ENCODE assay signal across 35 cellular contexts in the genomic region with DNA sequence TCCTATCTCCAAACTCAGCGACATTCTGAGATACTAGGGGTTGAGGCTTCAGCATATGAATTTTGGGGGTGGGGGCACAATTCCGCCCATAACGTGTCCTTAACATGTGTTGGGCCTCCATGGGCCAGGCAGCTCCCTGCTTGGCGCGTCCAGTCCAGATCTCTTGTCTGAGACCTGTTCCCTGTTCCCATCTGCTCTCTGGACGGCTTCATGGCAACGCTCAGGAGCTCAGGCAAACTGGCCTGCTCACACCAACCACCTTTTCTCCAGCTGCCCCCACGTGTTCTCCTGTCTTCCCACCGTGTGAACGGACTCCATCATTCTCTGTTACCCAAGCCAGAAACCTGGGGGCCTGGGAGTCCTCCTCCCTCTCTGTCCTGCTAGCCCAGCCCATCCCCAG. TPM values are rescaled to one million over a fixed set of nuclear protein-coding genes. Genes with fewer than 3 reads are reported as not detected.
"Had no signal": no experiment of that assay in that cellular context is flagged by ENCODE, and none has a peak within 500 bp of the region (broad histone marks: within the 10 kb centered on the region; RNA-seq: fewer than 3 reads in every experiment).

No MANE protein-coding gene starts in this region.

- H3K36me3 ChIP-seq: adrenal gland, breast epithelium, cardiac muscle cell, colonic mucosa had no signal

- FAIRE-seq: endometrium, endothelial cell of umbilical vein, frontal cortex had no signal

- H3K27me3 ChIP-seq: breast epithelium, cardiac muscle cell, colonic mucosa had no signal

- DNase-seq: activated CD4-positive, alpha-beta memory T cell treated with anti-CD3 and anti-CD28 coated beads for 36 hours; activated CD4-positive, alpha-beta T cell treated with anti-CD3 and anti-CD28 coated beads for 36 hours; activated CD4-positive, alpha-beta T cell treated with anti-CD3 and anti-CD28 coated beads, Interleukin-2, amount 10 ng/mL, durations not matched to agents 24 days and 14 days; activated CD4-positive, CD25-positive, alpha-beta regulatory T cell; activated CD4-positive, CD25-positive, alpha-beta regulatory T cell treated with anti-CD3 and anti-CD28 coated beads, Interleukin-2, amount 50 U/mL, for 72 hours; activated CD8-positive, alpha-beta memory T cell treated with anti-CD3 and anti-CD28 coated beads, Interleukin-2, amount 10 ng/mL, durations not matched to agents 7 days and 5 days; activated CD8-positive, alpha-beta memory T cell treated with anti-CD3 and anti-CD28 coated beads, Interleukin-2, amount 50 U/mL, for 4 hours; activated CD8-positive, alpha-beta T cell treated with anti-CD3 and anti-CD28 coated beads, Interleukin-2, amount 10 ng/mL, durations not matched to agents 7 days and 5 days; activated effector memory CD4-positive, alpha-beta T cell treated with anti-CD3 and anti-CD28 coated beads, Interleukin-2, amount 50 U/mL, for 16 hours; activated naive CD4-positive, alpha-beta T cell treated with anti-CD3 and anti-CD28 coated beads for 36 hours; activated naive CD8-positive, alpha-beta T cell treated with anti-CD3 and anti-CD28 coated beads for 36 hours; activated naive CD8-positive, alpha-beta T cell treated with anti-CD3 and anti-CD28 coated beads, Interleukin-2, amount 50 U/mL, for 24 hours; activated T-cell treated with anti-CD3 and anti-CD28 coated beads, Interleukin-2, amount 50 U/mL, for 1 hour; activated T-cell treated with anti-CD3 and anti-CD28 coated beads, Interleukin-2, amount 50 U/mL, for 48 hours; adrenal gland; amygdala; aorta; central memory CD4-positive, alpha-beta T cell; cerebellar nuclear complex; colonic mucosa; effector CD8-positive, alpha-beta T cell; foreskin fibroblast; T-helper 1 cell; T-helper 2 cell had no signal

- H3K4me3 ChIP-seq: adrenal gland, breast epithelium, cardiac muscle cell, colonic mucosa had no signal

- H3K36me3 Mint-ChIP-seq: activated CD4-positive, alpha-beta memory T cell treated with anti-CD3 and anti-CD28 coated beads for 36 hours; activated CD8-positive, alpha-beta memory T cell treated with anti-CD3 and anti-CD28 coated beads, Interleukin-2, amount 10 ng/mL, durations not matched to agents 7 days and 5 days; activated naive CD4-positive, alpha-beta T cell treated with anti-CD3 and anti-CD28 coated beads, Interleukin-2, amount 50 U/mL, for 24 hours; activated naive CD8-positive, alpha-beta T cell treated with anti-CD3 and anti-CD28 coated beads for 36 hours; brain had no signal

- H3K9me3 ChIP-seq: adrenal gland, breast epithelium, colonic mucosa had no signal

- ATAC-seq: activated CD4-positive, alpha-beta T cell treated with anti-CD3 and anti-CD28 coated beads for 36 hours; activated CD8-positive, alpha-beta memory T cell treated with anti-CD3 and anti-CD28 coated beads, Interleukin-2, amount 10 ng/mL, durations not matched to agents 7 days and 5 days; activated CD8-positive, alpha-beta T cell treated with anti-CD3 and anti-CD28 coated beads, Interleukin-2, amount 10 ng/mL, durations not matched to agents 7 days and 5 days; esophagus mucosa had no signal

- H3K4me3 Mint-ChIP-seq: activated CD4-positive, alpha-beta memory T cell treated with anti-CD3 and anti-CD28 coated beads for 36 hours; activated CD4-positive, alpha-beta T cell treated with anti-CD3 and anti-CD28 coated beads for 36 hours; activated CD4-positive, alpha-beta T cell treated with anti-CD3 and anti-CD28 coated beads, Interleukin-2, amount 10 ng/mL, durations not matched to agents 24 days and 14 days; activated CD8-positive, alpha-beta memory T cell treated with anti-CD3 and anti-CD28 coated beads, Interleukin-2, amount 10 ng/mL, durations not matched to agents 7 days and 5 days; activated CD8-positive, alpha-beta T cell treated with anti-CD3 and anti-CD28 coated beads, Interleukin-2, amount 10 ng/mL, durations not matched to agents 7 days and 5 days; activated naive CD4-positive, alpha-beta T cell treated with anti-CD3 and anti-CD28 coated beads for 36 hours; activated naive CD4-positive, alpha-beta T cell treated with anti-CD3 and anti-CD28 coated beads, Interleukin-2, amount 50 U/mL, for 24 hours; activated naive CD8-positive, alpha-beta T cell treated with anti-CD3 and anti-CD28 coated beads for 36 hours; activated naive CD8-positive, alpha-beta T cell treated with anti-CD3 and anti-CD28 coated beads, Interleukin-2, amount 50 U/mL, for 24 hours; activated T-helper 1 cell treated with anti-CD3 and anti-CD28 coated beads, Interleukin-12 subunit alpha, Interleukin-12 subunit beta, Interleukin-2, Interleukin-4 antibody, amounts not matched to agents 30 ng/mL and 10 ng/mL and 1 ng/mL, durations not matched to agents 14 hours and 24 hours and 36 hours; brain had no signal

- H3K27ac Mint-ChIP-seq: activated CD4-positive, alpha-beta memory T cell treated with anti-CD3 and anti-CD28 coated beads for 36 hours; activated CD4-positive, alpha-beta T cell treated with anti-CD3 and anti-CD28 coated beads for 36 hours; activated CD4-positive, alpha-beta T cell treated with anti-CD3 and anti-CD28 coated beads, Interleukin-2, amount 10 ng/mL, durations not matched to agents 24 days and 14 days; activated CD8-positive, alpha-beta memory T cell treated with anti-CD3 and anti-CD28 coated beads, Interleukin-2, amount 10 ng/mL, durations not matched to agents 7 days and 5 days; activated CD8-positive, alpha-beta T cell treated with anti-CD3 and anti-CD28 coated beads, Interleukin-2, amount 10 ng/mL, durations not matched to agents 7 days and 5 days; activated naive CD4-positive, alpha-beta T cell treated with anti-CD3 and anti-CD28 coated beads for 36 hours; activated naive CD8-positive, alpha-beta T cell treated with anti-CD3 and anti-CD28 coated beads for 36 hours; activated naive CD8-positive, alpha-beta T cell treated with anti-CD3 and anti-CD28 coated beads, Interleukin-2, amount 50 U/mL, for 24 hours; activated T-helper 1 cell treated with anti-CD3 and anti-CD28 coated beads, Interleukin-12 subunit alpha, Interleukin-12 subunit beta, Interleukin-2, Interleukin-4 antibody, amounts not matched to agents 30 ng/mL and 10 ng/mL and 1 ng/mL, durations not matched to agents 14 hours and 24 hours and 36 hours; activated T-helper 2 cell treated with anti-CD3 and anti-CD28 coated beads, Interferon-gamma antibody, Interleukin-2, Interleukin-4, amounts not matched to agents 10 μg/mL and 5 μg/mL and 100 μg/mL, durations not matched to agents 14 hours and 24 hours and 36 hours had no signal

- H3K4me1 Mint-ChIP-seq: activated CD4-positive, alpha-beta T cell treated with anti-CD3 and anti-CD28 coated beads, Interleukin-2, amount 10 ng/mL, durations not matched to agents 24 days and 14 days; activated CD8-positive, alpha-beta memory T cell treated with anti-CD3 and anti-CD28 coated beads, Interleukin-2, amount 10 ng/mL, durations not matched to agents 7 days and 5 days; activated naive CD8-positive, alpha-beta T cell treated with anti-CD3 and anti-CD28 coated beads for 36 hours had no signal

- H3K9me3 Mint-ChIP-seq: activated CD4-positive, alpha-beta memory T cell treated with anti-CD3 and anti-CD28 coated beads for 36 hours; activated CD4-positive, alpha-beta T cell treated with anti-CD3 and anti-CD28 coated beads, Interleukin-2, amount 10 ng/mL, durations not matched to agents 24 days and 14 days; activated naive CD4-positive, alpha-beta T cell treated with anti-CD3 and anti-CD28 coated beads for 36 hours; activated naive CD4-positive, alpha-beta T cell treated with anti-CD3 and anti-CD28 coated beads, Interleukin-2, amount 50 U/mL, for 24 hours; activated naive CD8-positive, alpha-beta T cell treated with anti-CD3 and anti-CD28 coated beads for 36 hours; activated naive CD8-positive, alpha-beta T cell treated with anti-CD3 and anti-CD28 coated beads, Interleukin-2, amount 50 U/mL, for 24 hours; activated T-helper 1 cell treated with anti-CD3 and anti-CD28 coated beads, Interleukin-12 subunit alpha, Interleukin-12 subunit beta, Interleukin-2, Interleukin-4 antibody, amounts not matched to agents 30 ng/mL and 10 ng/mL and 1 ng/mL, durations not matched to agents 14 hours and 24 hours and 36 hours; activated T-helper 2 cell treated with anti-CD3 and anti-CD28 coated beads, Interferon-gamma antibody, Interleukin-2, Interleukin-4, amounts not matched to agents 10 μg/mL and 5 μg/mL and 100 μg/mL, durations not matched to agents 14 hours and 24 hours and 36 hours had no signal

- H3K4me1 ChIP-seq: adrenal gland, breast epithelium, colonic mucosa had no signal

- H3K27ac ChIP-seq: adrenal gland, breast epithelium, cardiac muscle cell, colonic mucosa had no signal

RNA-seq across cellular contexts. Expression of gene ACKR3, which starts 36.4 kb away (rescaled TPM):
- total RNA-seq: epithelial cell of proximal tubule had no signal
